In genomic region chr9:128910906-128911305, GRCh38 we compare ENCODE assay signal across 15 cellular contexts. TPM values are rescaled to one million over a fixed set of nuclear protein-coding genes. Genes with fewer than 3 reads are reported as not detected.
DNase-seq lines count a peak whose midpoint lies in the region; ATAC-seq and TF ChIP-seq lines count a peak whose summit lies in the region.
"Had no signal": no experiment of that assay in that cellular context is flagged by ENCODE, and none has a peak within 500 bp of the region (broad histone marks: within the 10 kb centered on the region; RNA-seq: fewer than 3 reads in every experiment).

No MANE protein-coding gene starts in this region.

- no peaks in the 10 kb centered on the region for H3K27me3 ChIP-seq in H7 (ENCODE audit: control insufficient read depth, insufficient read depth, low read length)
- H3K27me3 ChIP-seq in layer of hippocampus (ENCODE audit: control insufficient read depth, insufficient read depth, low read length), result no peaks in the 10 kb centered on the region

- H3K4me1 Mint-ChIP-seq in activated CD8-positive, alpha-beta T cell treated with anti-CD3 and anti-CD28 coated beads for 36 hours (ENCODE audit: low read depth), result peaks cover 64% of the 10 kb centered on the region
- H3K4me1 Mint-ChIP-seq in stimulated activated effector memory CD8-positive, alpha-beta T cell treated with anti-CD3 and anti-CD28 coated beads, Interleukin-12 subunit alpha, Interleukin-12 subunit beta, amount 100 ng/mL, for 72 hours, result peaks cover 49% of the 10 kb centered on the region

- CTCF ChIA-PET in activated CD8-positive, alpha-beta T cell treated with anti-CD3 and anti-CD28 coated beads for 36 hours (lab: Charles Lee), result no interaction called here

- DNase-seq in H7, result peak; percentile 43
- DNase-seq in activated CD8-positive, alpha-beta T cell treated with anti-CD3 and anti-CD28 coated beads for 36 hours, result no peak
- no peak for DNase-seq in stimulated activated effector memory CD8-positive, alpha-beta T cell treated with anti-CD3 and anti-CD28 coated beads, Interleukin-12 subunit alpha, Interleukin-12 subunit beta, amount 100 ng/mL, for 72 hours (ENCODE audit: low spot score in 2 of 2)
- no peak for DNase-seq in retina
- DNase-seq in NCI-H526 treated with DMSO at 0.1 percent for 48 hours (lab: John Stamatoyannopoulos, UW), result no peak
- DNase-seq in H4 (ENCODE audit: low spot score), result no peak
- DNase-seq in putamen (ENCODE audit: low spot score), result no peak
- DNase-seq: activated CD8-positive, alpha-beta memory T cell treated with anti-CD3 and anti-CD28 coated beads, Interleukin-2, amount 10 ng/mL, durations not matched to agents 7 days and 5 days; DMS53; hippocampal formation; NCI-H1930; posterior cingulate gyrus; stimulated activated CD8-positive, alpha-beta memory T cell treated with anti-CD3 and anti-CD28 coated beads, Interleukin-4, amount 100 ng/mL, for 48 hours had no signal

- intact Hi-C loops in activated CD8-positive, alpha-beta T cell treated with anti-CD3 and anti-CD28 coated beads for 36 hours (cut with micrococcal nuclease), result no loop called here

- TF ChIP-seq CTCF in activated CD8-positive, alpha-beta T cell treated with anti-CD3 and anti-CD28 coated beads for 36 hours (IDR thresholded peaks at IDR 0.05), result no peak

- H3K27ac Mint-ChIP-seq in activated CD8-positive, alpha-beta T cell treated with anti-CD3 and anti-CD28 coated beads for 36 hours, result peak overlapping the region; percentile 0
- peak overlapping the region; percentile 92 for H3K27ac Mint-ChIP-seq in stimulated activated effector memory CD8-positive, alpha-beta T cell treated with anti-CD3 and anti-CD28 coated beads, Interleukin-12 subunit alpha, Interleukin-12 subunit beta, amount 100 ng/mL, for 72 hours
- H3K27ac Mint-ChIP-seq: activated CD8-positive, alpha-beta memory T cell treated with anti-CD3 and anti-CD28 coated beads, Interleukin-2, amount 10 ng/mL, durations not matched to agents 7 days and 5 days had no signal

- no peak overlapping the region for H3K4me3 ChIP-seq in H7 (ENCODE audit: insufficient read depth, low read depth, low read length)

- peaks cover 23% of the 10 kb centered on the region for H3K36me3 ChIP-seq in H7 (replicated peaks; ENCODE audit: control insufficient read depth, insufficient read depth, low read length)

- H3K4me3 Mint-ChIP-seq in activated CD8-positive, alpha-beta T cell treated with anti-CD3 and anti-CD28 coated beads for 36 hours, result no peak overlapping the region
- H3K4me3 Mint-ChIP-seq in stimulated activated effector memory CD8-positive, alpha-beta T cell treated with anti-CD3 and anti-CD28 coated beads, Interleukin-12 subunit alpha, Interleukin-12 subunit beta, amount 100 ng/mL, for 72 hours, result no peak overlapping the region
- H3K4me3 Mint-ChIP-seq: activated CD8-positive, alpha-beta memory T cell treated with anti-CD3 and anti-CD28 coated beads, Interleukin-2, amount 10 ng/mL, durations not matched to agents 7 days and 5 days; central memory CD8-positive, alpha-beta T cell had no signal

- no peaks in the 10 kb centered on the region for H3K9me3 Mint-ChIP-seq in activated CD8-positive, alpha-beta T cell treated with anti-CD3 and anti-CD28 coated beads for 36 hours
- H3K9me3 Mint-ChIP-seq in stimulated activated effector memory CD8-positive, alpha-beta T cell treated with anti-CD3 and anti-CD28 coated beads, Interleukin-12 subunit alpha, Interleukin-12 subunit beta, amount 100 ng/mL, for 72 hours, result no peaks in the 10 kb centered on the region
- H3K9me3 Mint-ChIP-seq: central memory CD8-positive, alpha-beta T cell had no signal

- no peak for ATAC-seq in activated CD8-positive, alpha-beta T cell treated with anti-CD3 and anti-CD28 coated beads for 36 hours
- ATAC-seq in stimulated activated effector memory CD8-positive, alpha-beta T cell treated with anti-CD3 and anti-CD28 coated beads, Interleukin-12 subunit alpha, Interleukin-12 subunit beta, amount 100 ng/mL, for 72 hours, result no peak
- ATAC-seq: activated CD8-positive, alpha-beta memory T cell treated with anti-CD3 and anti-CD28 coated beads, Interleukin-2, amount 10 ng/mL, durations not matched to agents 7 days and 5 days had no signal

- no peaks in the 10 kb centered on the region for H3K27me3 Mint-ChIP-seq in activated CD8-positive, alpha-beta T cell treated with anti-CD3 and anti-CD28 coated beads for 36 hours
- H3K27me3 Mint-ChIP-seq: activated CD8-positive, alpha-beta memory T cell treated with anti-CD3 and anti-CD28 coated beads, Interleukin-2, amount 10 ng/mL, durations not matched to agents 7 days and 5 days; central memory CD8-positive, alpha-beta T cell had no signal

- peaks cover 39% of the 10 kb centered on the region for H3K36me3 Mint-ChIP-seq in activated CD8-positive, alpha-beta T cell treated with anti-CD3 and anti-CD28 coated beads for 36 hours (ENCODE audit: low read depth)
- H3K36me3 Mint-ChIP-seq in stimulated activated effector memory CD8-positive, alpha-beta T cell treated with anti-CD3 and anti-CD28 coated beads, Interleukin-12 subunit alpha, Interleukin-12 subunit beta, amount 100 ng/mL, for 72 hours, result peaks cover 43% of the 10 kb centered on the region

- POLR2A ChIA-PET in activated CD8-positive, alpha-beta T cell treated with anti-CD3 and anti-CD28 coated beads for 36 hours (lab: Charles Lee), result interaction anchor here (0.7 kb wide), 1 partner anchor 9 kb away, joined by 4 read pairs; no protein-coding TSS in a partner anchor

- H3K27ac ChIP-seq in layer of hippocampus (ENCODE audit: low read depth, low read length), result peak overlapping the region; percentile 80

RNA-seq across cellular contexts. Expression of gene PHYHD1, which starts 9.9 kb away (rescaled TPM):
- total RNA-seq in H7 (2014; rRNA removed; shearing (Covaris generic)), result 24.3 and 27.2 TPM in 2 replicates
- total RNA-seq in activated CD8-positive, alpha-beta T cell treated with anti-CD3 and anti-CD28 coated beads for 36 hours, result 1 to 10 TPM in 1 of 2 experiments, under 1 TPM in 1; 0.61 to 1.5 TPM
- not detected in 2 replicates for total RNA-seq in H4 (2014; rRNA removed; shearing (Covaris generic))

RNA-seq across cellular contexts. Expression of gene LRRC8A, which starts 29.0 kb away (rescaled TPM):
- total RNA-seq in H7 (2014; rRNA removed; shearing (Covaris generic)), result 67.2 and 76.0 TPM in 2 replicates
- 10 to 100 TPM; 15.1 to 16.2 TPM for total RNA-seq in activated CD8-positive, alpha-beta T cell treated with anti-CD3 and anti-CD28 coated beads for 36 hours
- total RNA-seq in H4 (2014; rRNA removed; shearing (Covaris generic)), result 17.8 and 26.8 TPM in 2 replicates

RNA-seq across cellular contexts. Expression of gene KYAT1, which starts 29.2 kb away (rescaled TPM):
- 47.9 and 49.0 TPM in 2 replicates for total RNA-seq in H7 (2014; rRNA removed; shearing (Covaris generic))
- total RNA-seq in activated CD8-positive, alpha-beta T cell treated with anti-CD3 and anti-CD28 coated beads for 36 hours, result 10 to 100 TPM; 17.0 to 18.6 TPM
- total RNA-seq in H4 (2014; rRNA removed; shearing (Covaris generic)), result 7.1 and 7.3 TPM in 2 replicates

RNA-seq across cellular contexts. Expression of gene DOLK, which starts 36.5 kb away (rescaled TPM):
- total RNA-seq in H7 (2014; rRNA removed; shearing (Covaris generic)), result 18.6 and 20.9 TPM in 2 replicates
- 1 to 10 TPM; 5.7 TPM for total RNA-seq in activated CD8-positive, alpha-beta T cell treated with anti-CD3 and anti-CD28 coated beads for 36 hours
- 23.3 and 28.3 TPM in 2 replicates for total RNA-seq in H4 (2014; rRNA removed; shearing (Covaris generic))

RNA-seq across cellular contexts. Expression of gene NUP188, which starts 36.6 kb away (rescaled TPM):
- 81.3 and 87.9 TPM in 2 replicates for total RNA-seq in H7 (2014; rRNA removed; shearing (Covaris generic))
- 100 to 1,000 TPM in 1 of 2 experiments, 10 to 100 TPM in 1; 96.2 to 110 TPM for total RNA-seq in activated CD8-positive, alpha-beta T cell treated with anti-CD3 and anti-CD28 coated beads for 36 hours
- total RNA-seq in H4 (2014; rRNA removed; shearing (Covaris generic)), result 37.0 and 51.6 TPM in 2 replicates

Comparison
In these comparisons a context has a peak if more than half of its experiments do, and no peak if none do; other contexts are left out.
1. RNA of gene PHYHD1, which starts 9.9 kb away (total RNA-seq): 24.3 to 27.2 TPM in H7; 0.61 to 1.5 TPM in activated CD8-positive, alpha-beta T cell treated with anti-CD3 and anti-CD28 coated beads for 36 hours and not detected in H4; every median in the first group is over 10 times any median in the second.